In genomic region chr17:15180121-15180561, GRCh38 we compare ENCODE assay signal across 22 cellular contexts.
DNase-seq lines count a peak whose midpoint lies in the region; ATAC-seq and TF ChIP-seq lines count a peak whose summit lies in the region.
"Had no signal": no experiment of that assay in that cellular context is flagged by ENCODE, and none has a peak within 500 bp of the region (broad histone marks: within the 10 kb centered on the region; RNA-seq: fewer than 3 reads in every experiment).

No MANE protein-coding gene starts in this region.

- no peak overlapping the region for H3K4me2 ChIP-seq in H9 (ENCODE audit: insufficient read depth, insufficient read length, low read length)
- no peak overlapping the region for H3K4me2 ChIP-seq in neuronal stem cell (ENCODE audit: insufficient read depth, low read length, poor library complexity, severe bottlenecking)

- no peaks in the 10 kb centered on the region for H3K36me3 ChIP-seq in neuronal stem cell (replicated peaks in 1 of 2; ENCODE audit: control insufficient read depth in 2 of 2, insufficient read depth in 2 of 2, low read length in 2 of 2)
- H3K36me3 ChIP-seq: HAP-1 had no signal

- H3K27me3 ChIP-seq in H9 (ENCODE audit: insufficient read depth, low read length) (no peaks in the 10 kb centered on the region; the same call in 1 of the 2 replicates), neuronal stem cell (ENCODE audit: control insufficient read depth in 3 of 3, insufficient read depth in 3 of 3, low read depth in 1 of 3, low read length in 3 of 3) (no peaks in the 10 kb centered on the region)

- H3K36me3 Mint-ChIP-seq in H9 (ENCODE audit: insufficient read depth in 1 of 3, low read depth in 3 of 3), result no peaks in the 10 kb centered on the region; a peak in 1 of 7 replicates
- H3K36me3 Mint-ChIP-seq in stimulated activated memory B cell treated with anti-CD40 and anti-IgM and Interleukin-4, amounts not matched to agents 10 μg/mL and 1 μg/mL and 100 μg/mL, for 72 hours, result no peaks in the 10 kb centered on the region
- H3K36me3 Mint-ChIP-seq: CD8-positive, alpha-beta T cell had no signal

- H3K9me3 ChIP-seq in H9 (ENCODE audit: control insufficient read depth, low read depth, low read length) (no peaks in the 10 kb centered on the region), neuronal stem cell (replicated peaks in 1 of 2; ENCODE audit: control insufficient read depth in 2 of 2, insufficient read depth in 1 of 2, low read depth in 1 of 2, low read length in 2 of 2) (no peaks in the 10 kb centered on the region)
- H3K9me3 ChIP-seq: HAP-1 had no signal

- H3K56ac ChIP-seq in H9 (ENCODE audit: insufficient read length, low read depth, low read length), result no peak overlapping the region

- H3K4ac ChIP-seq in H9 (ENCODE audit: low read depth, low read length), result no peak overlapping the region
- no peak overlapping the region for H3K4ac ChIP-seq in neuronal stem cell (ENCODE audit: low read length)

- H4K8ac ChIP-seq in H9 (replicated peaks; ENCODE audit: insufficient read length, low read depth, low read length) (no peak overlapping the region), neuronal stem cell (ENCODE audit: low read depth, low read length) (no peak overlapping the region)

- H3K79me1 ChIP-seq in H9 (ENCODE audit: insufficient read depth, low read depth, low read length, poor library complexity, severe bottlenecking), result no peaks in the 10 kb centered on the region
- no peaks in the 10 kb centered on the region for H3K79me1 ChIP-seq in neuronal stem cell (ENCODE audit: low read depth, low read length)

- peaks cover 0 to 4% of the 10 kb centered on the region in 2 experiments; a peak in 3 of 5 replicates for H3K9me3 Mint-ChIP-seq in H9
- H3K9me3 Mint-ChIP-seq in stimulated activated memory B cell treated with anti-CD40 and anti-IgM and Interleukin-4, amounts not matched to agents 10 μg/mL and 1 μg/mL and 100 μg/mL, for 72 hours, result no peaks in the 10 kb centered on the region
- H3K9me3 Mint-ChIP-seq: CD8-positive, alpha-beta T cell had no signal

- no peak overlapping the region for H2BK12ac ChIP-seq in H9 (ENCODE audit: insufficient read length, low read depth, low read length)
- H2BK12ac ChIP-seq in neuronal stem cell (ENCODE audit: low read length), result no peak overlapping the region

- H4K20me1 ChIP-seq in H9 (ENCODE audit: control insufficient read depth, insufficient read depth, insufficient read length), result no peaks in the 10 kb centered on the region

- H4K5ac ChIP-seq in H9 (ENCODE audit: insufficient read length, low read depth, low read length), result no peak overlapping the region

- WGBS in H9 (ENCODE audit: extremely low coverage, insufficient read length, low lambda C conversion rate), result no CpG with 5 or more reads among the region's 8 CpGs
- no CpG with 5 or more reads among the region's 8 CpGs for WGBS in neuronal stem cell (ENCODE audit: extremely low coverage in 2 of 2, insufficient read length in 2 of 2, insufficient replicate concordance in 1 of 2), 2 donors

- H3K14ac ChIP-seq in H9 (ENCODE audit: insufficient read depth, low read length), result no peak overlapping the region
- no peak overlapping the region for H3K14ac ChIP-seq in neuronal stem cell (ENCODE audit: low read length)

- peaks cover 18 to 26% of the 10 kb centered on the region in 2 experiments for H3K4me1 Mint-ChIP-seq in H9
- H3K4me1 Mint-ChIP-seq in stimulated activated memory B cell treated with anti-CD40 and anti-IgM and Interleukin-4, amounts not matched to agents 10 μg/mL and 1 μg/mL and 100 μg/mL, for 72 hours, result no peaks in the 10 kb centered on the region
- H3K4me1 Mint-ChIP-seq: B cell had no signal

- H3K18ac ChIP-seq in H9 (ENCODE audit: insufficient read length, low read depth, low read length) (no peak overlapping the region), neuronal stem cell (ENCODE audit: low read length) (no peak overlapping the region)

- H4K91ac ChIP-seq in H9 (ENCODE audit: insufficient read length, low read depth, low read length), result no peak overlapping the region
- H4K91ac ChIP-seq in neuronal stem cell (ENCODE audit: low read depth, low read length, poor library complexity), result no peak overlapping the region

- no peak overlapping the region for H2BK5ac ChIP-seq in H9 (ENCODE audit: insufficient read length, low read length)
- H2BK5ac ChIP-seq in neuronal stem cell (ENCODE audit: low read length), result no peak overlapping the region

- H2BK20ac ChIP-seq in H9 (ENCODE audit: low read depth, low read length, poor library complexity, severe bottlenecking), result no peak overlapping the region

- H3K9ac ChIP-seq in H9 (ENCODE audit: extremely low read depth, insufficient read length, low read length), result no peak overlapping the region
- no peak overlapping the region for H3K9ac ChIP-seq in neuronal stem cell (ENCODE audit: low read depth, low read length, poor library complexity)

- ATAC-seq in stimulated activated memory B cell treated with anti-CD40 and anti-IgM and Interleukin-4, amounts not matched to agents 10 μg/mL and 1 μg/mL and 100 μg/mL, for 72 hours, result no peak
- no peak for ATAC-seq in HG02623 (IDR thresholded peaks at IDR 0.05; ENCODE audit: unreplicated experiment)
- ATAC-seq: CD8-positive, alpha-beta T cell; Panc1; Right ventricle myocardium inferior; SK-N-SH treated with all-trans-retinoic acid at 6 μM for 48 hours had no signal

- H3K4me1 ChIP-seq in H9 (ENCODE audit: insufficient read depth, low read length), result peaks cover 5% of the 10 kb centered on the region; the same call in 1 of the 2 replicates
- peaks cover 0 to 5% of the 10 kb centered on the region in 2 donors for H3K4me1 ChIP-seq in neuronal stem cell (ENCODE audit: control insufficient read depth in 2 of 2, insufficient read depth in 1 of 2, low read depth in 1 of 2, low read length in 2 of 2)
- H3K4me1 ChIP-seq: HAP-1 had no signal

- TF ChIP-seq CTCF in H9 (conservative IDR thresholded peaks at IDR 0.05), result no peak

- H2AFZ ChIP-seq in H9 (ENCODE audit: low read length) (no peak overlapping the region), neuronal stem cell (ENCODE audit: low read length) (peak overlapping the region; percentile 76)

- no peaks in the 10 kb centered on the region for H3K79me2 ChIP-seq in H9 (ENCODE audit: insufficient read depth, low read length)

- DNase-seq in H9, result peak; percentile 88
- peak in 32 of 58 donors; percentile 2 to 77 (median 26) for DNase-seq in anterior cingulate cortex (lab: John Stamatoyannopoulos, UW)
- peak; percentile 83 for DNase-seq in iPS DF 19.7 (ENCODE audit: low read depth, low spot score)
- DNase-seq in neuronal stem cell (ENCODE audit: low spot score), result no peak
- no peak for DNase-seq in NCI-H2171 treated with DMSO at 0.1 percent for 48 hours (lab: John Stamatoyannopoulos, UW)
- no peak for DNase-seq in SHP77 treated with DMSO at 0.1 percent for 48 hours (lab: John Stamatoyannopoulos, UW)
- DNase-seq: ACHN; CD8-positive, alpha-beta T cell; DND-41; GF-D8; KBM-7; NCI-H1092; NCI-H1694; NCI-H446; NCI-H82 had no signal

- H3K27ac ChIP-seq in H9 (ENCODE audit: insufficient read length, low read depth, low read length), result peak overlapping the region; percentile 12
- no peak overlapping the region for H3K27ac ChIP-seq in neuronal stem cell (replicated peaks; ENCODE audit: low read length)

- no peak overlapping the region for H2BK15ac ChIP-seq in H9 (ENCODE audit: low read depth, low read length)
- no peak overlapping the region for H2BK15ac ChIP-seq in neuronal stem cell (ENCODE audit: low read length)

- peak overlapping the region in 1 of 2 experiments; percentile 31; a peak in 2 of 5 replicates for H3K4me3 Mint-ChIP-seq in H9
- H3K4me3 Mint-ChIP-seq in stimulated activated memory B cell treated with anti-CD40 and anti-IgM and Interleukin-4, amounts not matched to agents 10 μg/mL and 1 μg/mL and 100 μg/mL, for 72 hours, result no peak overlapping the region
- H3K4me3 Mint-ChIP-seq: B cell; CD8-positive, alpha-beta T cell had no signal

- H3K23me2 ChIP-seq in H9 (ENCODE audit: insufficient read length, low read depth, low read length, poor library complexity, severe bottlenecking), result no peaks in the 10 kb centered on the region

- H2BK120ac ChIP-seq in H9 (ENCODE audit: low read depth, low read length, poor library complexity, severe bottlenecking) (no peak overlapping the region), neuronal stem cell (ENCODE audit: low read depth, low read length) (no peak overlapping the region)

- H2AK5ac ChIP-seq in H9 (ENCODE audit: insufficient read length, low read length) (no peak overlapping the region), neuronal stem cell (ENCODE audit: low read depth, low read length) (no peak overlapping the region)

- peaks cover 7% of the 10 kb centered on the region for H3K27me3 Mint-ChIP-seq in H9 (ENCODE audit: low read depth)
- peaks cover 8% of the 10 kb centered on the region for H3K27me3 Mint-ChIP-seq in stimulated activated memory B cell treated with anti-CD40 and anti-IgM and Interleukin-4, amounts not matched to agents 10 μg/mL and 1 μg/mL and 100 μg/mL, for 72 hours

- H3K23ac ChIP-seq in H9 (ENCODE audit: insufficient read length, low read depth, low read length), result no peak overlapping the region
- H3K23ac ChIP-seq in neuronal stem cell (ENCODE audit: low read depth, low read length, poor library complexity), result no peak overlapping the region

- no peak overlapping the region for H3T11ph ChIP-seq in H9 (ENCODE audit: low read length)

- H3K4me3 ChIP-seq in neuronal stem cell (ENCODE audit: low read length in 2 of 2), result no peak overlapping the region
- H3K4me3 ChIP-seq: HAP-1 had no signal

- peak overlapping the region; percentile 42 to 93 (median 81) for H3K27ac Mint-ChIP-seq in H9
- H3K27ac Mint-ChIP-seq in stimulated activated memory B cell treated with anti-CD40 and anti-IgM and Interleukin-4, amounts not matched to agents 10 μg/mL and 1 μg/mL and 100 μg/mL, for 72 hours, result no peak overlapping the region
- H3K27ac Mint-ChIP-seq: B cell; CD8-positive, alpha-beta T cell had no signal

Comparison
In these comparisons a context has a peak if more than half of its experiments do, and no peak if none do; other contexts are left out.
1. DNase-seq: peak in H9 (single experiment), anterior cingulate cortex (32 of 58) and iPS DF 19.7 (single experiment); none in neuronal stem cell (single experiment), NCI-H2171 treated with DMSO at 0.1 percent for 48 hours (single experiment) and SHP77 treated with DMSO at 0.1 percent for 48 hours (single experiment).